12 cellular contexts compared by ENCODE assay signal in genomic region chr9:112049834-112050516, GRCh38.
DNase-seq lines count a peak whose midpoint lies in the region; ATAC-seq and TF ChIP-seq lines count a peak whose summit lies in the region.
"Had no signal": no experiment of that assay in that cellular context is flagged by ENCODE, and none has a peak within 500 bp of the region (broad histone marks: within the 10 kb centered on the region; RNA-seq: fewer than 3 reads in every experiment).

No MANE protein-coding gene starts in this region.

- no peak overlapping the region for H3K4me3 Mint-ChIP-seq in osteocyte (ENCODE audit: unreplicated experiment)
- H3K4me3 Mint-ChIP-seq: B cell, neural progenitor cell had no signal

- no peak overlapping the region for H3K4me2 ChIP-seq in PC-9
- H3K4me2 ChIP-seq: neural progenitor cell had no signal

- no peaks in the 10 kb centered on the region for H4K20me1 ChIP-seq in PC-9 (ENCODE audit: insufficient read depth)

- no peaks in the 10 kb centered on the region for H3K79me2 ChIP-seq in PC-9 (ENCODE audit: low read depth)

- peaks cover 14% of the 10 kb centered on the region for H3K9me3 ChIP-seq in PC-9 (ENCODE audit: insufficient read depth, low read depth)

- BruUV-seq in PC-9 (replicated peaks; lab: Mats Ljungman, UMichigan): no TSS peak

- H3K36me3 ChIP-seq in PC-9 (ENCODE audit: low read depth): no peaks in the 10 kb centered on the region
- H3K36me3 ChIP-seq: neural progenitor cell had no signal

- H2AFZ ChIP-seq in PC-9: no peak overlapping the region
- H2AFZ ChIP-seq: neural progenitor cell had no signal

- H3K36me3 Mint-ChIP-seq in osteocyte (ENCODE audit: unreplicated experiment): peaks cover 9% of the 10 kb centered on the region
- H3K36me3 Mint-ChIP-seq: neural progenitor cell had no signal

- peak; percentile 44 for DNase-seq in AG20443 (ENCODE audit: low spot score)
- DNase-seq in RWPE1 (ENCODE audit: low spot score): no peak
- DNase-seq in fibroblast of peridontal ligament (ENCODE audit: extremely low read depth): peak; percentile 95
- no peak for DNase-seq in osteocyte (ENCODE audit: extremely low spot score, unreplicated experiment)
- DNase-seq in NOMO-1 treated with dmso at 0.1 percent for 144 hours (lab: John Stamatoyannopoulos, UW; ENCODE audit: unreplicated experiment): no peak
- no peak for DNase-seq in PC-9
- no peak for DNase-seq in MV-4-11 (lab: John Stamatoyannopoulos, UW)
- DNase-seq: NCI-H2107 had no signal

- CTCF ChIA-PET in RWPE1 (lab: Yijun Ruan, JAX): interaction anchor here (0.6 to 1.3 kb wide), 6 partner anchors 25 to 1871 kb away, joined by 3 to 7 read pairs (median 3); no protein-coding TSS in a partner anchor
- CTCF ChIA-PET in PC-9 (lab: Charles Lee): no interaction called here

- H3K27me3 ChIP-seq in PC-9 (ENCODE audit: insufficient read depth, low read depth): no peaks in the 10 kb centered on the region
- H3K27me3 ChIP-seq: neural progenitor cell had no signal

- peak overlapping the region; percentile 91 for H3K27ac Mint-ChIP-seq in osteocyte (ENCODE audit: unreplicated experiment)
- H3K27ac Mint-ChIP-seq: B cell, neural progenitor cell had no signal

- H3K4me1 Mint-ChIP-seq in osteocyte (ENCODE audit: unreplicated experiment): peaks cover 53% of the 10 kb centered on the region
- H3K4me1 Mint-ChIP-seq: neural progenitor cell had no signal

- ATAC-seq in GM18868 (IDR thresholded peaks at IDR 0.05; ENCODE audit: unreplicated experiment): no peak

- POLR2A ChIA-PET in RWPE1 (lab: Yijun Ruan, JAX; ENCODE audit: low non-redundant PET): no interaction called here
- POLR2A ChIA-PET in PC-9 (lab: Charles Lee; ENCODE audit: unreplicated experiment): interaction anchor here (0.6 to 1.0 kb wide), 2 partner anchors 9 to 143 kb away, joined by 3 to 6 read pairs; no protein-coding TSS in a partner anchor

- peaks cover 23% of the 10 kb centered on the region for H3K4me1 ChIP-seq in PC-9 (replicated peaks; ENCODE audit: insufficient read depth)

- H3F3A ChIP-seq in PC-9 (ENCODE audit: insufficient read depth, low read depth): peaks cover 9% of the 10 kb centered on the region; the same call in 1 of the 2 replicates

- no peak for TF ChIP-seq CTCF in RWPE1 (conservative IDR thresholded peaks at IDR 0.05; ENCODE audit: low read depth)
- no peak for TF ChIP-seq CTCF in osteocyte (IDR thresholded peaks at IDR 0.05)
- TF ChIP-seq CTCF in PC-9 (conservative IDR thresholded peaks at IDR 0.05): no peak

- H3K4me3 ChIP-seq in PC-9: no peak overlapping the region
- H3K4me3 ChIP-seq: neural progenitor cell had no signal

- intact Hi-C loops in PC-9 (cut with micrococcal nuclease; ENCODE audit: unreplicated experiment): no loop called here

- peaks cover 14% of the 10 kb centered on the region for H3K9me3 Mint-ChIP-seq in osteocyte (ENCODE audit: unreplicated experiment)

- H3K9me2 ChIP-seq in PC-9 (ENCODE audit: insufficient read depth): no peaks in the 10 kb centered on the region

- no peaks in the 10 kb centered on the region for H3K27me3 Mint-ChIP-seq in osteocyte (ENCODE audit: unreplicated experiment)
- H3K27me3 Mint-ChIP-seq: B cell had no signal

- H3K27ac ChIP-seq in RWPE1 (peak overlapping the region; percentile 78), PC-9 (no peak overlapping the region)
- H3K27ac ChIP-seq: epithelial cell of prostate, neural progenitor cell had no signal

Comparison
In these comparisons a context has a peak if more than half of its experiments do, and no peak if none do; other contexts are left out.
1. DNase-seq: peak in AG20443 (single experiment) and fibroblast of peridontal ligament (single experiment); none in RWPE1 (single experiment), osteocyte (single experiment), NOMO-1 treated with dmso at 0.1 percent for 144 hours (single experiment), PC-9 (0 of 2) and MV-4-11 (single experiment).